Comparison of ENCODE assay signal across 8 cellular contexts in the genomic region with DNA sequence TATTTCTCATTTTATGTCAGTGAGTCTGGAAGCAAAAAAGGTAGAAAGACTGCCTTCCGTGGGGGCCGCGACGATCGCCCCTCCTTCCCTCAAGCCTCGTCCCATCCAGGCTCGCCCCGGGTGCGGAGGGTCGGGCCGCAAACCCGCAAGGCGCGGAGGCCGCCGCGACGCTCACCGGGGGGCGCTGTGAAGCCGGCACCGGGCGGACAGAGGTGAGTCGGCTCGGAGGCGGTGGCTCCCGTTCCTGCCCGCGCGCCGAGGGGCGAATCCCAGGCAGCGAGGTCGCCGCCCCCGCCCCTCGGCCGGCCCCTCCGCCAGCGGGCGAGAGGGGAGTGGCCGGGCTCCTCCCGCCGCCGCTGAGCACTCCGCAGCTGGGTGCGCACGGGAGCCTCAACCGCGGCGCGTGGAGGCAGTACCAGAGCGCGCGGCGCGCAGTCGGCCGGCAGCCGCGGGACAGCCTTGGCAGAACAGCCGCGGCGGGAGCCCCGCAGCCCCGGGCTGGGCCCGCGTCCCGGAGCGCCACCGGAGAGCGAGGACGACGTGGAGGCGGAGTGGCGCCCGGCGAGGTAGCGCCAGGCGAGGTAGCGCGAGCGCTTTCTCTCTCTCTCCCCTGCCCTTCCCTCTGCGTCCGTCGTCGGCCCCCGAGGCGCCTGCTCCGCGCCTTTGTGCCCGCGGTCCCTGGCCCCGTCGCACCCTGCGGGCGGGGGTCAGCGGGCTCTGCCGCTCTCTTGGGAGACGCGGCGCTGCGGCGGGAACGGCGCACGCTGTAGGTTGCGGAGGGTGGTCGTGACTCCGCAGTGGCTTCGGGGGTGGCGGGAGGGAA.
DNase-seq lines count a peak whose midpoint lies in the region; TF ChIP-seq lines count a peak whose summit lies in the region.

A gene (plus strand): TSS at position 359 of the 823 bp plus-strand sequence. CDS start 31,492 bp downstream, outside the sequence.

- H3K27me3 Mint-ChIP-seq in T-helper 2 cell treated with Interferon-gamma antibody and Interleukin-4, amounts not matched to agents 5 μg/mL and 100 μg/mL, for 36 hours (ENCODE audit: low read depth) = peaks cover 30% of the 10 kb centered on the region

- no peaks in the 10 kb centered on the region for H3K9me3 Mint-ChIP-seq in T-helper 2 cell treated with Interferon-gamma antibody and Interleukin-4, amounts not matched to agents 5 μg/mL and 100 μg/mL, for 36 hours

- DNase-seq in EL (peak; percentile 86), HCEC 1CT (peak; percentile 70), NCI-H128 (lab: John Stamatoyannopoulos, UW; ENCODE audit: unreplicated experiment) (peak; percentile 16), brain microvascular endothelial cell (peak; percentile 45), iPS-NIHi7 (ENCODE audit: extremely low spot score) (peak; percentile 92), hippocampal formation (lab: John Stamatoyannopoulos, UW) (no peak)
- peak; percentile 71 for DNase-seq in T-helper 2 cell treated with Interferon-gamma antibody and Interleukin-4, amounts not matched to agents 5 μg/mL and 100 μg/mL, for 36 hours (ENCODE audit: low spot score)
- peak; percentile 52 for DNase-seq in stimulated activated CD4-positive, alpha-beta T cell treated with anti-CD3 and anti-CD28 coated beads, Interleukin-12 subunit alpha, Interleukin-12 subunit beta, amount 100 ng/mL, for 4 hours

- peak within 1 kb of the TSS; percentile 62 for H3K27ac Mint-ChIP-seq in T-helper 2 cell treated with Interferon-gamma antibody and Interleukin-4, amounts not matched to agents 5 μg/mL and 100 μg/mL, for 36 hours

- peak within 1 kb of the TSS; percentile 76 for H3K27ac ChIP-seq in brain microvascular endothelial cell

- H3K36me3 ChIP-seq in brain microvascular endothelial cell (replicated peaks) = no peaks in the 10 kb centered on the region

- TF ChIP-seq CTCF in brain microvascular endothelial cell (IDR thresholded peaks at IDR 0.05; ENCODE audit: low read depth, low read length, missing control alignments) = peak; percentile 39

- peak within 1 kb of the TSS; percentile 84 for H3K4me3 Mint-ChIP-seq in T-helper 2 cell treated with Interferon-gamma antibody and Interleukin-4, amounts not matched to agents 5 μg/mL and 100 μg/mL, for 36 hours

- H3K27me3 ChIP-seq in brain microvascular endothelial cell (replicated peaks) = no peaks in the 10 kb centered on the region

- in situ Hi-C loops in brain microvascular endothelial cell (cut with HindIII; ENCODE audit: low pct_ligation_motif_present, low sequenced_read_pairs) = no loop called here

- peak within 1 kb of the TSS; percentile 81 for H3K4me3 ChIP-seq in brain microvascular endothelial cell (ENCODE audit: low read depth, low read length)

- no peaks in the 10 kb centered on the region for H3K36me3 Mint-ChIP-seq in T-helper 2 cell treated with Interferon-gamma antibody and Interleukin-4, amounts not matched to agents 5 μg/mL and 100 μg/mL, for 36 hours (ENCODE audit: low read depth)

- H3K4me1 Mint-ChIP-seq in T-helper 2 cell treated with Interferon-gamma antibody and Interleukin-4, amounts not matched to agents 5 μg/mL and 100 μg/mL, for 36 hours (ENCODE audit: low read depth) = peaks cover 8% of the 10 kb centered on the region

Comparison
In these comparisons a context has a peak if more than half of its experiments do, and no peak if none do; other contexts are left out.
1. DNase-seq: peak in EL (single experiment), HCEC 1CT (single experiment), NCI-H128 (single experiment), T-helper 2 cell treated with Interferon-gamma antibody and Interleukin-4, amounts not matched to agents 5 μg/mL and 100 μg/mL, for 36 hours (single experiment), brain microvascular endothelial cell (single experiment), iPS-NIHi7 (single experiment) and stimulated activated CD4-positive, alpha-beta T cell treated with anti-CD3 and anti-CD28 coated beads, Interleukin-12 subunit alpha, Interleukin-12 subunit beta, amount 100 ng/mL, for 4 hours (single experiment); none in hippocampal formation (0 of 2).